In the genomic region with DNA sequence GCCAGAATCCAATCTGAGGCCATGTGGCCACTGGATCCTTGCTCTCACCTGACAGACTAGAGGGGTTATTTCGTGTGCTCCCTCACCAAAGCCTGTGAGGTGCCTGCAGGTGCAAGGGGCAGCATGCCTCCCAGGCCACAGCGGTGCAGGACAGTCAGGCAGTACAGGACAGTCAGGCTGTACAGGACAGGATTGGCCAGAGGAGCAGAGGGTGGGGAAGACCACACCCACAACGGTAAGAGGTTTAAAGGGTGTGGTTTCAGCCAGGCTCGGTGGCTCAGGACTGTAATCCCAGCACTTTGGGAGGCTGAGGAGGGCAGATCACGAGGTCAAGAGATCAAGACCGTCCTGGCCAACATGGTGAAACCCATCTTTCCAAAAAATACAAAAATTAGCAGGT, we compare ENCODE assay signal across 2 cellular contexts.
TF ChIP-seq lines count a peak whose summit lies in the region.

No MANE protein-coding gene starts in this region.

TF ChIP-seq in HEK293, 187 proteins besides CTCF, POLR2A, EP300 and RAD21:
- TF ChIP-seq KLF1 (tag by site-specific recombination; IDR thresholded peaks at IDR 0.05) = peak; percentile 92
- TF ChIP-seq ZNF174 (tag by site-specific recombination; IDR thresholded peaks at IDR 0.05) = no peak
- TF ChIP-seq ZNF660 (tag by site-specific recombination; IDR thresholded peaks at IDR 0.05) = no peak
- no peak for TF ChIP-seq ZNF169 (tag by site-specific recombination; IDR thresholded peaks at IDR 0.05)
- TF ChIP-seq PRDM1 (tag by site-specific recombination; IDR thresholded peaks at IDR 0.05) = no peak
- TF ChIP-seq ZNF677 (tag by site-specific recombination; IDR thresholded peaks at IDR 0.05) = no peak
- TF ChIP-seq ZNF221 (tag by site-specific recombination; IDR thresholded peaks at IDR 0.05; ENCODE audit: borderline replicate concordance) = no peak
- no peak for TF ChIP-seq ZBTB11 (tag by site-specific recombination; conservative IDR thresholded peaks at IDR 0.05; ENCODE audit: low read depth)
- TF ChIP-seq KLF9 (tag by site-specific recombination; IDR thresholded peaks at IDR 0.05; ENCODE audit: low read depth) = peak; percentile 48; the same call in 1 of the 2 replicates
- TF ChIP-seq ZNF274 (IDR thresholded peaks at IDR 0.05; ENCODE audit: low read length) = no peak
- no peak for TF ChIP-seq ZNF274 (tag by site-specific recombination; IDR thresholded peaks at IDR 0.05; ENCODE audit: borderline replicate concordance)
- TF ChIP-seq SP3 (tag by site-specific recombination; IDR thresholded peaks at IDR 0.05) = peak; percentile 21; the same call in 1 of the 2 replicates
- TF ChIP-seq ZNF121 (tag by site-specific recombination; IDR thresholded peaks at IDR 0.05) = no peak
- TF ChIP-seq WT1 (tag by site-specific recombination; IDR thresholded peaks at IDR 0.05) = no peak
- no peak for TF ChIP-seq HOXA7 (CRISPR knock-in tag; IDR thresholded peaks at IDR 0.05; ENCODE audit: borderline replicate concordance)
- no peak for TF ChIP-seq YY2 (tag by site-specific recombination; IDR thresholded peaks at IDR 0.05)
- no peak for TF ChIP-seq GLI2 (tag by site-specific recombination; IDR thresholded peaks at IDR 0.05; ENCODE audit: borderline replicate concordance, low read depth)
- TF ChIP-seq TCF7L2 (IDR thresholded peaks at IDR 0.05; ENCODE audit: borderline replicate concordance, low read depth, low read length) = no peak

TF ChIP-seq in K562, 482 proteins besides CTCF, POLR2A, EP300 and RAD21:
- TF ChIP-seq, protein P1, sequence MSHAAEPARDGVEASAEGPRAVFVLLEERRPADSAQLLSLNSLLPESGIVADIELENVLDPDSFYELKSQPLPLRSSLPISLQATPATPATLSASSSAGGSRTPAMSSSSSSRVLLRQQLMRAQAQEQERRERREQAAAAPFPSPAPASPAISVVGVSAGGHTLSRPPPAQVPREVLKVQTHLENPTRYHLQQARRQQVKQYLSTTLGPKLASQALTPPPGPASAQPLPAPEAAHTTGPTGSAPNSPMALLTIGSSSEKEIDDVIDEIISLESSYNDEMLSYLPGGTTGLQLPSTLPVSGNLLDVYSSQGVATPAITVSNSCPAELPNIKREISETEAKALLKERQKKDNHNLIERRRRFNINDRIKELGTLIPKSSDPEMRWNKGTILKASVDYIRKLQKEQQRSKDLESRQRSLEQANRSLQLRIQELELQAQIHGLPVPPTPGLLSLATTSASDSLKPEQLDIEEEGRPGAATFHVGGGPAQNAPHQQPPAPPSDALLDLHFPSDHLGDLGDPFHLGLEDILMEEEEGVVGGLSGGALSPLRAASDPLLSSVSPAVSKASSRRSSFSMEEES (CRISPR knock-in tag; IDR thresholded peaks at IDR 0.05) = peak; percentile 18; the same call in 1 of the 2 replicates
- TF ChIP-seq MCM7 (IDR thresholded peaks at IDR 0.05) = no peak
- TF ChIP-seq ESRRA (IDR thresholded peaks at IDR 0.05; ENCODE audit: borderline replicate concordance, low read depth) = 0 out of 2 replicates have a peak, but pooled peaks have one; percentile 17
- no peak for TF ChIP-seq RFX7 (CRISPR knock-in tag; IDR thresholded peaks at IDR 0.05)
- peak; percentile 53 for TF ChIP-seq TBP (optimal IDR thresholded peaks at IDR 0.05; ENCODE audit: low read depth, low read length)
- no peak for TF ChIP-seq CBFA2T2 (conservative IDR thresholded peaks at IDR 0.05)
